Comparison of ENCODE assay signal across 10 cellular contexts in genomic region chr11:102564110-102564509, GRCh38. TPM values are rescaled to one million over a fixed set of nuclear protein-coding genes. Genes with fewer than 3 reads are reported as not detected.
DNase-seq lines count a peak whose midpoint lies in the region; ATAC-seq and TF ChIP-seq lines count a peak whose summit lies in the region.
"Had no signal": no experiment of that assay in that cellular context is flagged by ENCODE, and none has a peak within 500 bp of the region (broad histone marks: within the 10 kb centered on the region; RNA-seq: fewer than 3 reads in every experiment).

No MANE protein-coding gene starts in this region.

- CTCF ChIA-PET in naive thymus-derived CD4-positive, alpha-beta T cell (lab: Charles Lee): interaction anchor here (0.8 kb wide), 1 partner anchor 14 kb away, joined by 3 read pairs; no protein-coding TSS in a partner anchor

- DNase-seq in RWPE2 (ENCODE audit: low spot score) (no peak), amniotic stem cell (lab: John Stamatoyannopoulos, UW) (no peak), lower leg skin (ENCODE audit: low spot score in 2 of 2) (no peak), NCI-H187 treated with DMSO at 0.1 percent for 48 hours (lab: John Stamatoyannopoulos, UW) (no peak), uterus (no peak)
- no peak for DNase-seq in naive thymus-derived CD4-positive, alpha-beta T cell
- DNase-seq: naive B cell had no signal

- ATAC-seq in GM18870 (IDR thresholded peaks at IDR 0.05; ENCODE audit: unreplicated experiment) (peak; percentile 70), HG02943 (IDR thresholded peaks at IDR 0.05; ENCODE audit: low read depth, unreplicated experiment) (peak; percentile 48), RWPE2 (ENCODE audit: low read depth) (peak; percentile 98)
- peak; percentile 42 for ATAC-seq in naive thymus-derived CD4-positive, alpha-beta T cell

- WGBS in lower leg skin, 2 donors: 39 to 57% methylated on average over 2 of the region's 2 CpGs

- peaks cover 1 to 27% (median 7%) of the 10 kb centered on the region in 5 donors for H3K36me3 Mint-ChIP-seq in naive thymus-derived CD4-positive, alpha-beta T cell

- peaks cover 0 to 30% (median 11%) of the 10 kb centered on the region in 11 donors for H3K9me3 Mint-ChIP-seq in naive thymus-derived CD4-positive, alpha-beta T cell

- POLR2A ChIA-PET in naive thymus-derived CD4-positive, alpha-beta T cell (lab: Charles Lee): no interaction called here

- H3K27me3 ChIP-seq in RWPE2 (ENCODE audit: insufficient read depth, poor library complexity, severe bottlenecking) (no peaks in the 10 kb centered on the region), uterus (no peaks in the 10 kb centered on the region)
- no peaks in the 10 kb centered on the region for H3K27me3 ChIP-seq in naive thymus-derived CD4-positive, alpha-beta T cell (ENCODE audit: control insufficient read depth in 2 of 2, insufficient read depth in 2 of 2, low read length in 2 of 2)

- H3K4me1 Mint-ChIP-seq in naive thymus-derived CD4-positive, alpha-beta T cell: peaks cover 26 to 47% (median 43%) of the 10 kb centered on the region in 7 donors

- peaks cover 22% of the 10 kb centered on the region for H3K4me1 ChIP-seq in RWPE2 (ENCODE audit: insufficient read depth, poor library complexity, severe bottlenecking)
- H3K4me1 ChIP-seq in naive thymus-derived CD4-positive, alpha-beta T cell (ENCODE audit: control insufficient read depth in 2 of 2, insufficient read depth in 2 of 2, low read length in 2 of 2): peaks cover 21 to 26% of the 10 kb centered on the region in 2 donors
- H3K4me1 ChIP-seq in uterus: peaks cover 0 to 12% of the 10 kb centered on the region in 2 donors

- no peak overlapping the region for H3K27ac Mint-ChIP-seq in naive thymus-derived CD4-positive, alpha-beta T cell
- H3K27ac Mint-ChIP-seq: T-helper 1 cell treated with Interleukin-12 subunit alpha and Interleukin-12 subunit beta and Interleukin-4 antibody, amounts not matched to agents 30 μg/mL and 1 μg/mL, for 36 hours had no signal

- no peak overlapping the region for H3K4me3 Mint-ChIP-seq in naive thymus-derived CD4-positive, alpha-beta T cell
- H3K4me3 Mint-ChIP-seq: T-helper 1 cell treated with Interleukin-12 subunit alpha and Interleukin-12 subunit beta and Interleukin-4 antibody, amounts not matched to agents 30 μg/mL and 1 μg/mL, for 36 hours had no signal

- intact Hi-C loops in naive thymus-derived CD4-positive, alpha-beta T cell (cut with micrococcal nuclease): loop anchor here in 1 of 2 donors (5.0 kb wide), 5 partner anchors 33 to 247 kb away; partner anchors contain the start of genes BIRC2, BIRC3 and TMEM123
- intact Hi-C loops in lower leg skin (cut with DNase I; ENCODE audit: low total_unique reads) (no loop called here), uterus (cut with DNase I; ENCODE audit: low total_unique reads) (no loop called here)

- H3K27ac ChIP-seq in RWPE2 (ENCODE audit: poor library complexity, severe bottlenecking) (peak overlapping the region; percentile 22), uterus (peak overlapping the region in 1 of 2 donors; percentile 8)
- H3K27ac ChIP-seq in naive thymus-derived CD4-positive, alpha-beta T cell (ENCODE audit: low read depth, low read length): no peak overlapping the region

- TF ChIP-seq CTCF in RWPE2 (IDR thresholded peaks at IDR 0.05; ENCODE audit: poor library complexity, severe bottlenecking): no peak
- no peak for TF ChIP-seq CTCF in lower leg skin (IDR thresholded peaks at IDR 0.05)
- no peak for TF ChIP-seq CTCF in uterus (IDR thresholded peaks at IDR 0.05)

- H3K9me3 ChIP-seq in RWPE2 (ENCODE audit: severe bottlenecking) (no peaks in the 10 kb centered on the region), uterus (no peaks in the 10 kb centered on the region)
- peaks cover 0 to 4% (median 0%) of the 10 kb centered on the region in 3 experiments for H3K9me3 ChIP-seq in naive thymus-derived CD4-positive, alpha-beta T cell (ENCODE audit: control insufficient read depth in 2 of 3, low read length in 3 of 3)

- peaks cover 0 to 3% (median 0%) of the 10 kb centered on the region in 5 donors for H3K27me3 Mint-ChIP-seq in naive thymus-derived CD4-positive, alpha-beta T cell
- H3K27me3 Mint-ChIP-seq: naive B cell had no signal

- H3K36me3 ChIP-seq in RWPE2 (ENCODE audit: low read depth) (no peaks in the 10 kb centered on the region), uterus (no peaks in the 10 kb centered on the region)
- no peaks in the 10 kb centered on the region for H3K36me3 ChIP-seq in naive thymus-derived CD4-positive, alpha-beta T cell (ENCODE audit: control insufficient read depth in 2 of 3, insufficient read depth in 3 of 3, low read length in 3 of 3)

- H3K4me3 ChIP-seq in RWPE2 (ENCODE audit: severe bottlenecking): no peak overlapping the region
- H3K4me3 ChIP-seq in naive thymus-derived CD4-positive, alpha-beta T cell (ENCODE audit: low read length): no peak overlapping the region
- no peak overlapping the region for H3K4me3 ChIP-seq in lower leg skin (ENCODE audit: low read depth, poor library complexity, severe bottlenecking)
- no peak overlapping the region for H3K4me3 ChIP-seq in uterus

- no peak for TF ChIP-seq POLR2A in lower leg skin (IDR thresholded peaks at IDR 0.05)
- no peak for TF ChIP-seq POLR2A in uterus (IDR thresholded peaks at IDR 0.05)

RNA-seq across cellular contexts. Expression of gene MMP7, which starts 33.6 kb away (rescaled TPM):
- total RNA-seq in naive thymus-derived CD4-positive, alpha-beta T cell: not detected
- polyA plus RNA-seq in naive thymus-derived CD4-positive, alpha-beta T cell: not detected
- 100 to 1,000 TPM in 2 of 4 donors, 10 to 100 TPM in 2; 15.9 to 195 (median 95.8) TPM for total RNA-seq in lower leg skin
- total RNA-seq in uterus: 10 to 100 TPM in 3 of 4 donors, 1 to 10 TPM in 1; 7.2 to 40.5 (median 14.6) TPM

Comparison
In these comparisons a context has a peak if more than half of its experiments do, and no peak if none do; other contexts are left out.
1. ATAC-seq: peak in every context shown above with its lines; median percentile 98 in RWPE2; 70 in GM18870; 48 in HG02943; 42 in naive thymus-derived CD4-positive, alpha-beta T cell.
2. RNA of gene MMP7, which starts 33.6 kb away (total RNA-seq): 15.9 to 195 TPM in lower leg skin and 7.2 to 40.5 TPM in uterus; not detected in naive thymus-derived CD4-positive, alpha-beta T cell; every median in the first group is over 4 times any median in the second.